In the genomic region with DNA sequence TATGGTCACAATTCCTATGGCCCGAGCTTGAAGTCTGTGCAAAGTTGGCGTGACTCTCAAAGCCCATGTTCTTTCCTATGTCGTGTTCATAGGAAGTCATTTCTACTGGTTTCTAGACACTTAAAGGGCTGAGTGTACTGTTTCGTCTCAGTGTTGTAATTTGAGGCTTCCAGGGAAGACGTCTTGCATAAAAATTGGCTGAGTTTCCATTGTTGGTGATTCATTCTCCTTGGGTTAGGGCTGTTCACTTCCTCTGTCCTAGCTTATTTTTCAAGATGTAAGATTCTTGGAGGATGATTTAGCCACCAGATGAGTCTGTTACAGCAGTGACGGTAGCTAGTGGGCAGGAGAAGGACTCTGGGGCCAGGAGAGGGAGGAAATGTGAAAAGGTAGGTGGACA, we compare ENCODE assay signal across 9 cellular contexts. TPM values are rescaled to one million over a fixed set of nuclear protein-coding genes. Genes with fewer than 3 reads are reported as not detected.
DNase-seq lines count a peak whose midpoint lies in the region; ATAC-seq and TF ChIP-seq lines count a peak whose summit lies in the region.
"Had no signal": no experiment of that assay in that cellular context is flagged by ENCODE, and none has a peak within 500 bp of the region (broad histone marks: within the 10 kb centered on the region; RNA-seq: fewer than 3 reads in every experiment).

No MANE protein-coding gene starts in this region.

- DNase-seq in MCF 10A (ENCODE audit: unreplicated experiment) (peak; percentile 95), breast epithelium (ENCODE audit: low spot score in 2 of 2) (no peak), kidney epithelial cell (ENCODE audit: low read depth) (peak; percentile 74), aorta (no peak), NCI-H2171 treated with DMSO at 0.1 percent for 48 hours (lab: John Stamatoyannopoulos, UW) (no peak)
- DNase-seq in activated naive CD8-positive, alpha-beta T cell treated with anti-CD3 and anti-CD28 coated beads, Interleukin-2, amount 10 ng/mL, durations not matched to agents 7 days and 5 days = no peak
- DNase-seq in effector CD4-positive, alpha-beta T cell = no peak
- DNase-seq: colonic mucosa had no signal

- H3K4me3 ChIP-seq in breast epithelium (no peak overlapping the region), kidney epithelial cell (ENCODE audit: low read depth, low read length) (no peak overlapping the region), aorta (ENCODE audit: low read length in 2 of 2) (no peak overlapping the region)
- H3K4me3 ChIP-seq: colonic mucosa had no signal

- H3K27ac ChIP-seq in breast epithelium (no peak overlapping the region), aorta (ENCODE audit: low read depth in 1 of 2, low read length in 2 of 2) (no peak overlapping the region)
- H3K27ac ChIP-seq: colonic mucosa had no signal

- H3K9me3 Mint-ChIP-seq in MCF 10A (ENCODE audit: unreplicated experiment) = peaks cover 7% of the 10 kb centered on the region
- H3K9me3 Mint-ChIP-seq in activated naive CD8-positive, alpha-beta T cell treated with anti-CD3 and anti-CD28 coated beads, Interleukin-2, amount 10 ng/mL, durations not matched to agents 7 days and 5 days = peaks cover 15% of the 10 kb centered on the region

- ATAC-seq in activated naive CD8-positive, alpha-beta T cell treated with anti-CD3 and anti-CD28 coated beads, Interleukin-2, amount 10 ng/mL, durations not matched to agents 7 days and 5 days (ENCODE audit: low read depth) = no peak
- ATAC-seq in aorta (ENCODE audit: low FRiP score) (peak; percentile 52), GM21786 (IDR thresholded peaks at IDR 0.05; ENCODE audit: unreplicated experiment) (no peak)

- 39 to 41% methylated on average over 6 of the region's 6 CpGs for WGBS in aorta, 2 donors

- H3K4me1 ChIP-seq in breast epithelium = no peaks in the 10 kb centered on the region
- H3K4me1 ChIP-seq in aorta (ENCODE audit: control insufficient read depth in 1 of 2, insufficient read depth in 2 of 2, low read length in 2 of 2) = no peaks in the 10 kb centered on the region
- H3K4me1 ChIP-seq: colonic mucosa had no signal

- TF ChIP-seq POLR2A in breast epithelium (IDR thresholded peaks at IDR 0.05) = no peak

- no peaks in the 10 kb centered on the region for H3K27me3 Mint-ChIP-seq in MCF 10A (ENCODE audit: insufficient read depth, unreplicated experiment)
- H3K27me3 Mint-ChIP-seq in activated naive CD8-positive, alpha-beta T cell treated with anti-CD3 and anti-CD28 coated beads, Interleukin-2, amount 10 ng/mL, durations not matched to agents 7 days and 5 days = no peaks in the 10 kb centered on the region

- CTCF ChIA-PET in MCF 10A (lab: Yijun Ruan, JAX) = interaction anchor here (0.6 kb wide), 1 partner anchor 1339 kb away, joined by 3 read pairs; a partner anchor contains a TSS

- H3K9me3 ChIP-seq in breast epithelium (peaks cover 6 to 23% of the 10 kb centered on the region in 2 donors), aorta (ENCODE audit: control insufficient read depth, low read length) (peaks cover 5% of the 10 kb centered on the region)
- H3K9me3 ChIP-seq: colonic mucosa had no signal

- peak overlapping the region; percentile 24 for H3K27ac Mint-ChIP-seq in MCF 10A (ENCODE audit: low read depth, unreplicated experiment)
- peak overlapping the region; percentile 52 for H3K27ac Mint-ChIP-seq in activated naive CD8-positive, alpha-beta T cell treated with anti-CD3 and anti-CD28 coated beads, Interleukin-2, amount 10 ng/mL, durations not matched to agents 7 days and 5 days

- BruUV-seq in MCF 10A (replicated peaks; lab: Mats Ljungman, UMichigan) = no TSS peak

- H3K36me3 ChIP-seq in breast epithelium (no peaks in the 10 kb centered on the region), kidney epithelial cell (ENCODE audit: control insufficient read depth, insufficient read depth, low read length) (no peaks in the 10 kb centered on the region), aorta (ENCODE audit: control insufficient read depth in 1 of 2, insufficient read depth in 2 of 2, low read length in 1 of 2) (no peaks in the 10 kb centered on the region)
- H3K36me3 ChIP-seq: colonic mucosa had no signal

- H3K4me1 Mint-ChIP-seq in MCF 10A (ENCODE audit: insufficient read depth, unreplicated experiment) = peaks cover 7% of the 10 kb centered on the region
- H3K4me1 Mint-ChIP-seq in activated naive CD8-positive, alpha-beta T cell treated with anti-CD3 and anti-CD28 coated beads, Interleukin-2, amount 10 ng/mL, durations not matched to agents 7 days and 5 days = peaks cover 9% of the 10 kb centered on the region

- no peak for TF ChIP-seq CTCF in MCF 10A (IDR thresholded peaks at IDR 0.05; ENCODE audit: unreplicated experiment)
- no peak for TF ChIP-seq CTCF in breast epithelium (IDR thresholded peaks at IDR 0.05)
- TF ChIP-seq CTCF in kidney epithelial cell (IDR thresholded peaks at IDR 0.05; ENCODE audit: insufficient read depth, low read length, poor library complexity, severe bottlenecking) = no peak

- H3K27me3 ChIP-seq in breast epithelium = no peaks in the 10 kb centered on the region
- no peaks in the 10 kb centered on the region for H3K27me3 ChIP-seq in kidney epithelial cell (ENCODE audit: control insufficient read depth, insufficient read depth, low read length)
- no peaks in the 10 kb centered on the region for H3K27me3 ChIP-seq in aorta (ENCODE audit: control insufficient read depth in 1 of 2, insufficient read depth in 2 of 2, low read length in 1 of 2)
- H3K27me3 ChIP-seq: colonic mucosa had no signal

- no peaks in the 10 kb centered on the region for H3K36me3 Mint-ChIP-seq in MCF 10A (ENCODE audit: insufficient read depth, unreplicated experiment)
- H3K36me3 Mint-ChIP-seq in activated naive CD8-positive, alpha-beta T cell treated with anti-CD3 and anti-CD28 coated beads, Interleukin-2, amount 10 ng/mL, durations not matched to agents 7 days and 5 days = peaks cover 49% of the 10 kb centered on the region

- intact Hi-C loops in MCF 10A (cut with micrococcal nuclease) = no loop called here
- intact Hi-C loops in breast epithelium (cut with DNase I; ENCODE audit: low total_unique reads) = no loop called here
- intact Hi-C loops in aorta (cut with DNase I) = no loop called here

- POLR2A ChIA-PET in MCF 10A (lab: Yijun Ruan, JAX) = interaction anchor here (0.7 to 1.4 kb wide), 4 partner anchors 12 to 793 kb away, joined by 3 read pairs; no protein-coding TSS in a partner anchor
- POLR2A ChIA-PET in activated naive CD8-positive, alpha-beta T cell treated with anti-CD3 and anti-CD28 coated beads, Interleukin-2, amount 10 ng/mL, durations not matched to agents 7 days and 5 days (lab: Charles Lee) = no interaction called here

- H3K4me3 Mint-ChIP-seq in MCF 10A (ENCODE audit: unreplicated experiment) = peak overlapping the region; percentile 1
- H3K4me3 Mint-ChIP-seq in activated naive CD8-positive, alpha-beta T cell treated with anti-CD3 and anti-CD28 coated beads, Interleukin-2, amount 10 ng/mL, durations not matched to agents 7 days and 5 days = no peak overlapping the region

RNA-seq across cellular contexts. Expression of a gene that starts 43.1 kb away (rescaled TPM):
- total RNA-seq in MCF 10A (2022) (not detected in 2 replicates), breast epithelium (10 to 100 TPM in 2 of 3 donors, 1 to 10 TPM in 1; 9.8 to 28.6 (median 12.3) TPM), kidney epithelial cell (0.96 and 1.7 TPM in 2 replicates), aorta (10 to 100 TPM; 18.4 to 18.5 TPM)
- 10 to 100 TPM; 81.4 to 84.0 TPM for total RNA-seq in activated naive CD8-positive, alpha-beta T cell treated with anti-CD3 and anti-CD28 coated beads, Interleukin-2, amount 10 ng/mL, durations not matched to agents 7 days and 5 days
- polyA plus RNA-seq in aorta = 1 to 10 TPM; 1.4 to 8.4 TPM

RNA-seq across cellular contexts. Expression of a gene that starts 55.0 kb away (rescaled TPM):
- total RNA-seq in MCF 10A (2022) (not detected in 2 replicates), breast epithelium (1 to 10 TPM in 2 of 3 donors, under 1 TPM in 1; under 0.01 to 2.9 (median 2.5) TPM), kidney epithelial cell (not detected in 2 replicates), aorta (1 to 10 TPM; 1.3 to 3.5 TPM)
- total RNA-seq in activated naive CD8-positive, alpha-beta T cell treated with anti-CD3 and anti-CD28 coated beads, Interleukin-2, amount 10 ng/mL, durations not matched to agents 7 days and 5 days = 10 to 100 TPM; 15.8 to 18.5 TPM
- under 1 TPM; 0.10 to 0.75 TPM for polyA plus RNA-seq in aorta

Comparison
In these comparisons a context has a peak if more than half of its experiments do, and no peak if none do; other contexts are left out.
1. DNase-seq: peak in MCF 10A (single experiment) and kidney epithelial cell (single experiment); none in breast epithelium (0 of 2), activated naive CD8-positive, alpha-beta T cell treated with anti-CD3 and anti-CD28 coated beads, Interleukin-2, amount 10 ng/mL, durations not matched to agents 7 days and 5 days (single experiment), aorta (0 of 2), NCI-H2171 treated with DMSO at 0.1 percent for 48 hours (single experiment) and effector CD4-positive, alpha-beta T cell (single experiment).